Comparison of ENCODE assay signal across 1 cellular context in genomic region chr6:6688951-6689350, GRCh38.
TF ChIP-seq lines count a peak whose summit lies in the region.

No MANE protein-coding gene starts in this region.

TF ChIP-seq in K562, 482 proteins besides CTCF, POLR2A, EP300 and RAD21:
- peak; percentile 48; the same call in 1 of the 2 replicates for TF ChIP-seq SOX6 (IDR thresholded peaks at IDR 0.05)
- no peak for TF ChIP-seq PHF21A (IDR thresholded peaks at IDR 0.05; ENCODE audit: borderline replicate concordance, low read depth)
- TF ChIP-seq ZNF639 (CRISPR knock-in tag; conservative IDR thresholded peaks at IDR 0.05 in 1 of 2, IDR thresholded peaks at IDR 0.05 in 1 of 2): peak in 1 of 2 experiments; percentile 30; a peak in 1 of 4 replicates
- 0 out of 4 replicates have a peak, but pooled peaks of 1 of the 2 experiments have one; percentile 26 for TF ChIP-seq MNT (conservative IDR thresholded peaks at IDR 0.05)
